8 cellular contexts compared by ENCODE assay signal in genomic region chr10:69451209-69451783, GRCh38. TPM values are rescaled to one million over a fixed set of nuclear protein-coding genes. Genes with fewer than 3 reads are reported as not detected.
DNase-seq lines count a peak whose midpoint lies in the region; ATAC-seq, FAIRE-seq and TF ChIP-seq lines count a peak whose summit lies in the region.

TSPAN15 (plus strand) TSS chr10:69451465; CDS start chr10:69451595, 130 bp downstream.

- H3K27me3 ChIP-seq in K562 (ENCODE audit: control insufficient read depth in 2 of 2, insufficient read depth in 2 of 2, low read length in 2 of 2) = 0 out of 5 replicates have a peak, but pooled peaks cover 0 to 9% of the 10 kb centered on the region in 2 experiments
- H3K27me3 ChIP-seq in iPS DF 6.9 (ENCODE audit: control insufficient read depth, insufficient read depth, low read length) = peaks cover 12% of the 10 kb centered on the region

- POLR2A ChIA-PET in K562 (lab: Yijun Ruan, JAX) = interaction anchor here (1.3 to 1.8 kb wide), 2 partner anchors 12 kb away, joined by 5 to 6 read pairs; no protein-coding TSS in a partner anchor

- no peak for FAIRE-seq in K562 (lab: Jason Lieb, UNC)

- H3K4me3 ChIP-seq in K562 (peak within 1 kb of the TSS; percentile 12), iPS DF 6.9 (ENCODE audit: low read length) (peak within 1 kb of the TSS; percentile 79)

- H3K9me3 ChIP-seq in K562 (replicated peaks; ENCODE audit: control insufficient read depth, insufficient read depth, low read depth, low read length) (no peaks in the 10 kb centered on the region), iPS DF 6.9 (ENCODE audit: control insufficient read depth, insufficient read depth, low read length) (no peaks in the 10 kb centered on the region)

- H3K4me2 ChIP-seq in K562 (ENCODE audit: insufficient read depth, low read length) = peak within 1 kb of the TSS; percentile 19; the same call in 1 of the 2 replicates

- ATAC-seq in HG02642 (IDR thresholded peaks at IDR 0.05; ENCODE audit: poor library complexity, unreplicated experiment) (peak; percentile 87), K562 (peak; percentile 97), sciatic nerve (peak; percentile 92)

- no peak within 1 kb of the TSS for H3K9ac ChIP-seq in K562 (ENCODE audit: insufficient read depth in 1 of 2, low read depth in 2 of 2, low read length in 2 of 2)

- no peak for TF ChIP-seq RAD21 in K562 (CRISPR knock-in tag; conservative IDR thresholded peaks at IDR 0.05 in 1 of 2, IDR thresholded peaks at IDR 0.05 in 1 of 2)

- CTCF ChIA-PET in K562 (lab: Yijun Ruan, JAX; ENCODE audit: low intra/inter-chr PET ratio) = no interaction called here

- H3K9me1 ChIP-seq in K562 (ENCODE audit: control insufficient read depth, insufficient read depth, low read length) = no peaks in the 10 kb centered on the region

- H3K36me3 ChIP-seq in K562 (ENCODE audit: control insufficient read depth, insufficient read depth, low read length) (no peaks in the 10 kb centered on the region), iPS DF 6.9 (ENCODE audit: control insufficient read depth, insufficient read depth, low read length) (no peaks in the 10 kb centered on the region)

- no peak for TF ChIP-seq EP300 in K562 (IDR thresholded peaks at IDR 0.05; ENCODE audit: low read length)

- H3K4me1 ChIP-seq in K562 (replicated peaks in 1 of 2; ENCODE audit: control insufficient read depth in 2 of 2, insufficient read depth in 2 of 2, low read length in 2 of 2) (peaks cover 11 to 13% of the 10 kb centered on the region in 2 experiments), iPS DF 6.9 (ENCODE audit: control insufficient read depth, insufficient read depth, low read length) (peaks cover 6% of the 10 kb centered on the region)

- DNase-seq in G401 (ENCODE audit: low spot score) (peak; percentile 94), NCI-H187 treated with DMSO at 0.1 percent for 48 hours (lab: John Stamatoyannopoulos, UW) (peak; percentile 23), UCSD-AML1 (lab: John Stamatoyannopoulos, UW; ENCODE audit: unreplicated experiment) (peak; percentile 89), K562 (ENCODE audit: extremely low read depth in 1 of 4, low spot score in 3 of 4) (peak; percentile 78 to 95 (median 88)), iPS DF 6.9 (ENCODE audit: low read depth, low spot score) (peak; percentile 88), sciatic nerve (ENCODE audit: low spot score) (peak; percentile 92), cortex of kidney (lab: John Stamatoyannopoulos, UW) (no peak)

- H3K79me2 ChIP-seq in K562 (ENCODE audit: control insufficient read depth, insufficient read depth, low read length) = no peaks in the 10 kb centered on the region

- TF ChIP-seq CTCF in K562 (IDR thresholded peaks at IDR 0.05 in 2 of 3, conservative IDR thresholded peaks at IDR 0.05 in 1 of 3; ENCODE audit: insufficient read depth in 2 of 3, low read depth in 1 of 3, low read length in 3 of 3) = no peak

- intact Hi-C loops in K562 (cut with micrococcal nuclease) = no loop called here
- intact Hi-C loops in sciatic nerve (cut with DNase I) = no loop called here

- in situ Hi-C loops in G401 (cut with HindIII; ENCODE audit: low sequenced_read_pairs) (no loop called here), K562 (cut with MboI) (no loop called here)

- 14% methylated on average over 44 of the region's 45 CpGs for WGBS in K562 (ENCODE audit: insufficient coverage, low coverage, missing lambda C conversion rate)
- WGBS in iPS DF 6.9 (ENCODE audit: insufficient coverage, insufficient read length) = no CpG with 5 or more reads among the region's 45 CpGs

- H3K27ac ChIP-seq in K562 (ENCODE audit: extremely low read depth, low read depth, low read length) = no peak within 1 kb of the TSS
- no peak within 1 kb of the TSS for H3K27ac ChIP-seq in iPS DF 6.9 (ENCODE audit: low read length)

- no peaks in the 10 kb centered on the region for H4K20me1 ChIP-seq in K562 (replicated peaks; ENCODE audit: control insufficient read depth, insufficient read depth, low read length)

- H2AFZ ChIP-seq in K562 (ENCODE audit: low read depth, low read length) = peak within 1 kb of the TSS; percentile 29

- BruUV-seq in K562 (replicated peaks; lab: Mats Ljungman, UMichigan) = no TSS peak

- no peak for TF ChIP-seq POLR2A in K562 (conservative IDR thresholded peaks at IDR 0.05)

TF ChIP-seq in K562, 482 proteins besides CTCF, POLR2A, EP300 and RAD21 (continues in another document):
- no peak for TF ChIP-seq SOX6 (IDR thresholded peaks at IDR 0.05)
- TF ChIP-seq PBX2 (CRISPR knock-in tag; IDR thresholded peaks at IDR 0.05; ENCODE audit: low read depth) = peak; percentile 80
- peak; percentile 64; the same call in 1 of the 2 replicates for TF ChIP-seq PBX2 (tag; conservative IDR thresholded peaks at IDR 0.05; ENCODE audit: low read depth)
- 0 out of 2 replicates have a peak, but pooled peaks have one; percentile 15 for TF ChIP-seq CREM (IDR thresholded peaks at IDR 0.05; ENCODE audit: low read depth)
- TF ChIP-seq MCM3 (IDR thresholded peaks at IDR 0.05) = no peak
- TF ChIP-seq RBM25 (IDR thresholded peaks at IDR 0.05; ENCODE audit: low read depth, low read length, severe bottlenecking) = peak; percentile 99
- TF ChIP-seq DIDO1 (tag; IDR thresholded peaks at IDR 0.05; ENCODE audit: low read depth) = no peak
- peak in 1 of 2 experiments; percentile 50; a peak in 1 of 4 replicates for TF ChIP-seq RCOR1 (IDR thresholded peaks at IDR 0.05; ENCODE audit: borderline replicate concordance in 1 of 2, low read depth in 2 of 2, low read length in 2 of 2)
- TF ChIP-seq ZNF717 (CRISPR knock-in tag; IDR thresholded peaks at IDR 0.05) = no peak
- no peak for TF ChIP-seq THAP12 (CRISPR knock-in tag; IDR thresholded peaks at IDR 0.05)
- TF ChIP-seq CHCHD3 (CRISPR knock-in tag; IDR thresholded peaks at IDR 0.05) = no peak
- no peak for TF ChIP-seq ZNF12 (CRISPR knock-in tag; IDR thresholded peaks at IDR 0.05)
- peak; percentile 81 for TF ChIP-seq NFYB (IDR thresholded peaks at IDR 0.05; ENCODE audit: extremely low read depth, insufficient read length)
- peak; percentile 11; the same call in 1 of the 2 replicates for TF ChIP-seq PHF8 (IDR thresholded peaks at IDR 0.05; ENCODE audit: borderline replicate concordance, low read length)
- no peak for TF ChIP-seq KHSRP (IDR thresholded peaks at IDR 0.05)
- no peak for TF ChIP-seq U2AF2 (optimal IDR thresholded peaks at IDR 0.05; ENCODE audit: low read depth, low read length)
- no peak for TF ChIP-seq HDAC8 (tag; IDR thresholded peaks at IDR 0.05)

RNA-seq across cellular contexts. Expression of gene TSPAN15, which starts in this region (rescaled TPM):
- 10.2 and 14.6 TPM in 2 replicates for total RNA-seq in G401 (2014; rRNA removed; shearing (Covaris generic))
- total RNA-seq in K562 (2011; cell fraction: chromatin; rRNA removed; ENCODE audit: low replicate concordance) = 0.95 TPM in 1 of 2 replicates, not detected in the other
- total RNA-seq in K562 (2011; cell fraction: nucleolus; rRNA removed) = 0.17 and 0.66 TPM in 2 replicates
- total RNA-seq in K562 (2011; cell fraction: nucleoplasm; rRNA removed) = 0.38 TPM in 1 of 2 replicates, not detected in the other
- total RNA-seq in K562 (2014; rRNA removed) (0.78 and 1.0 TPM in 2 replicates), K562 (2014; rRNA removed; fragmentation: Illumina TruSeq; extraction: Trizol) (0.33 and 0.35 TPM in 2 replicates), K562 (2015; rRNA removed; fragmentation: Illumina TruSeq; extraction: Trizol) (0.19 and 0.36 TPM in 2 replicates), K562 (2021) (0.53 and 0.83 TPM in 2 replicates), sciatic nerve (103 TPM)
- polyA plus RNA-seq in K562 (2011; rRNA removed) (0.45 and 0.64 TPM in 2 replicates), K562 (2014; fragmentation: Illumina TruSeq; extraction: Trizol) (0.26 and 0.45 TPM in 2 replicates), K562 (2014; fragmentation: Nextera tagmentation; extraction: Ambion mirVana) (not detected), K562 (2014; rRNA removed) (0.36 and 1.2 TPM in 2 replicates)
- polyA plus RNA-seq in K562 (2011; cell fraction: cytosol; rRNA removed) = 0.81 and 0.88 TPM in 2 replicates
- polyA plus RNA-seq in K562 (2011; cell fraction: nucleus; rRNA removed) = 0.71 and 0.73 TPM in 2 replicates
- 0.59 and 0.89 TPM in 2 replicates for polyA plus RNA-seq in K562 (2012)
- polyA minus RNA-seq in K562 (2011; rRNA and poly(A)+ RNA removed) = 0.48 and 0.53 TPM in 2 replicates
- 0.95 and 2.6 TPM in 2 replicates for polyA minus RNA-seq in K562 (2011; cell fraction: cytosol; rRNA and poly(A)+ RNA removed)
- 1.1 TPM in 2 replicates for polyA minus RNA-seq in K562 (2011; cell fraction: nucleus; rRNA and poly(A)+ RNA removed)
